1 cellular context compared by ENCODE assay signal in the genomic region with DNA sequence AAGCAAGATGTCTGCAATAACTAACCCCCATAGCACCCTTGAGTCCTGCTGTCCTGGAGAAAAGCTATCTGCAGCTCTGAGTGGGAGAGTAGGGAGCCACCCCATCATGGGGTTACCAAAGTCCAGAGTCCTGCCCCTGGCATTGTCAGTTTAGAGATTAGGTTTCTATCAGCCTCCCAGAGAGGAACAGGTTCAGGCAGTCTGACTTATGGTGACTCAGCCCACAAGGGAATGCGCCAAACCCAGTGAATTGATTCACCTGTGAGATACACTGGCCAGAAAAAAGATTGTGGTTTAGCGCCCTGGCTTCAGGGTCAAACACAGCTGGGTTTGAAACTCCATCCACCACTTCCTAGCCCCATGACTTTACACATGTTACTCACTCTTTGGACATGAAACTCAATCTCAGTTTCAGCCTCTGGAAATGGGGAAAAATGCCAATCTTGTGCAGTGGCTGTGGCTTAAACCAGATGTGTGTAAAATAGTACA.
A peak's percentile ranks its signal among the peaks of the same experiment; 100 is the strongest.
TF ChIP-seq lines count a peak whose summit lies in the region.

No MANE protein-coding gene starts in this region.

TF ChIP-seq in SK-N-SH, 30 proteins besides CTCF, POLR2A, EP300 and RAD21 (continued from another document):
- TF ChIP-seq TEAD4 (IDR thresholded peaks at IDR 0.05; ENCODE audit: borderline replicate concordance, insufficient read depth) (peak; percentile 51; the same call in 1 of the 2 replicates), TAF1 (IDR thresholded peaks at IDR 0.05; ENCODE audit: borderline replicate concordance, low read depth, low read length) (no peak), FOXM1 (IDR thresholded peaks at IDR 0.05; ENCODE audit: low read depth) (no peak), FOXJ3 (CRISPR knock-in tag; IDR thresholded peaks at IDR 0.05) (no peak), RCOR1 (IDR thresholded peaks at IDR 0.05; ENCODE audit: low read length) (no peak), CHD2 (IDR thresholded peaks at IDR 0.05; ENCODE audit: low read length, partially characterized antibody) (no peak), NRF1 (IDR thresholded peaks at IDR 0.05; ENCODE audit: low read depth, low read length) (no peak), YY1 (IDR thresholded peaks at IDR 0.05; ENCODE audit: low read depth) (no peak)
- TF ChIP-seq, protein P1, sequence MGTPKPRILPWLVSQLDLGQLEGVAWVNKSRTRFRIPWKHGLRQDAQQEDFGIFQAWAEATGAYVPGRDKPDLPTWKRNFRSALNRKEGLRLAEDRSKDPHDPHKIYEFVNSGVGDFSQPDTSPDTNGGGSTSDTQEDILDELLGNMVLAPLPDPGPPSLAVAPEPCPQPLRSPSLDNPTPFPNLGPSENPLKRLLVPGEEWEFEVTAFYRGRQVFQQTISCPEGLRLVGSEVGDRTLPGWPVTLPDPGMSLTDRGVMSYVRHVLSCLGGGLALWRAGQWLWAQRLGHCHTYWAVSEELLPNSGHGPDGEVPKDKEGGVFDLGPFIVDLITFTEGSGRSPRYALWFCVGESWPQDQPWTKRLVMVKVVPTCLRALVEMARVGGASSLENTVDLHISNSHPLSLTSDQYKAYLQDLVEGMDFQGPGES (IDR thresholded peaks at IDR 0.05; ENCODE audit: low read depth, low read length): no peak
- TF ChIP-seq, protein P2, sequence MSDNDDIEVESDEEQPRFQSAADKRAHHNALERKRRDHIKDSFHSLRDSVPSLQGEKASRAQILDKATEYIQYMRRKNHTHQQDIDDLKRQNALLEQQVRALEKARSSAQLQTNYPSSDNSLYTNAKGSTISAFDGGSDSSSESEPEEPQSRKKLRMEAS (IDR thresholded peaks at IDR 0.05; ENCODE audit: low read depth): no peak
- TF ChIP-seq, protein P3, sequence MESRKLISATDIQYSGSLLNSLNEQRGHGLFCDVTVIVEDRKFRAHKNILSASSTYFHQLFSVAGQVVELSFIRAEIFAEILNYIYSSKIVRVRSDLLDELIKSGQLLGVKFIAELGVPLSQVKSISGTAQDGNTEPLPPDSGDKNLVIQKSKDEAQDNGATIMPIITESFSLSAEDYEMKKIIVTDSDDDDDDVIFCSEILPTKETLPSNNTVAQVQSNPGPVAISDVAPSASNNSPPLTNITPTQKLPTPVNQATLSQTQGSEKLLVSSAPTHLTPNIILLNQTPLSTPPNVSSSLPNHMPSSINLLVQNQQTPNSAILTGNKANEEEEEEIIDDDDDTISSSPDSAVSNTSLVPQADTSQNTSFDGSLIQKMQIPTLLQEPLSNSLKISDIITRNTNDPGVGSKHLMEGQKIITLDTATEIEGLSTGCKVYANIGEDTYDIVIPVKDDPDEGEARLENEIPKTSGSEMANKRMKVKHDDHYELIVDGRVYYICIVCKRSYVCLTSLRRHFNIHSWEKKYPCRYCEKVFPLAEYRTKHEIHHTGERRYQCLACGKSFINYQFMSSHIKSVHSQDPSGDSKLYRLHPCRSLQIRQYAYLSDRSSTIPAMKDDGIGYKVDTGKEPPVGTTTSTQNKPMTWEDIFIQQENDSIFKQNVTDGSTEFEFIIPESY (IDR thresholded peaks at IDR 0.05; ENCODE audit: borderline replicate concordance, low read depth): 0 out of 2 replicates have a peak, but pooled peaks have one; percentile 39
- TF ChIP-seq, protein P4, sequence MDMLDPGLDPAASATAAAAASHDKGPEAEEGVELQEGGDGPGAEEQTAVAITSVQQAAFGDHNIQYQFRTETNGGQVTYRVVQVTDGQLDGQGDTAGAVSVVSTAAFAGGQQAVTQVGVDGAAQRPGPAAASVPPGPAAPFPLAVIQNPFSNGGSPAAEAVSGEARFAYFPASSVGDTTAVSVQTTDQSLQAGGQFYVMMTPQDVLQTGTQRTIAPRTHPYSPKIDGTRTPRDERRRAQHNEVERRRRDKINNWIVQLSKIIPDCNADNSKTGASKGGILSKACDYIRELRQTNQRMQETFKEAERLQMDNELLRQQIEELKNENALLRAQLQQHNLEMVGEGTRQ (IDR thresholded peaks at IDR 0.05; ENCODE audit: borderline replicate concordance, low read depth, low read length): no peak
TF ChIP-seq in SK-N-SH: peak in this region for 10.
